13 cellular contexts compared by ENCODE assay signal in the genomic region with DNA sequence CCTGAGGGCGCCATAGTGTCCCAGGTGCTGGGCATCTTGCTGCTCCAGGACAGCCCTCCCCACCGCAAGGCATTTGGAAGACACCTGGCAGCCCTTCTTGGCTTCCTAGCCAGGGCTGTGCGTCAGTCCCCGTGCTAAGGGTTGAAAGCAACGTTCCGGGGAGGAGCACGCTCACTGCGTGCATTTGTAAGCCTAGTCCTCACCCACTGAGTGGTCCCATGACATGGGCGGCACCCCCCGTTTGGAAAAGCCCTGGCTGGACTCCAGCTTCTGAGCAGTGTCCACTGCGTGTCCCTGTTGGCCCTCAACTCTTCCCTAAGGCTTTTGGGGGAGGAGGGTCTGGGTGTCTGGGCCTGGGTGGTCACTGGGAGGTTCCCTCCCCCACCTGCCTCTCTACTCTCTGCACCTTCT.
DNase-seq lines count a peak whose midpoint lies in the region; ATAC-seq and FAIRE-seq lines count a peak whose summit lies in the region.
"Had no signal": no experiment of that assay in that cellular context is flagged by ENCODE, and none has a peak within 500 bp of the region (broad histone marks: within the 10 kb centered on the region; RNA-seq: fewer than 3 reads in every experiment).

No MANE protein-coding gene starts in this region.

- DNase-seq in activated CD8-positive, alpha-beta memory T cell treated with anti-CD3 and anti-CD28 coated beads for 24 hours = peak; percentile 74
- no peak for DNase-seq in activated CD8-positive, alpha-beta memory T cell treated with anti-CD3 and anti-CD28 coated beads, Interleukin-2, amount 50 U/mL, for 4 hours
- DNase-seq in activated CD8-positive, alpha-beta memory T cell treated with anti-CD3 and anti-CD28 coated beads, Interleukin-2, amount 10 ng/mL, durations not matched to agents 7 days and 5 days = peak; percentile 38
- no peak for DNase-seq in effector memory CD8-positive, alpha-beta T cell
- no peak for DNase-seq in GM19239 (ENCODE audit: insufficient read length, low spot score)
- no peak for DNase-seq in NCI-H526 (lab: John Stamatoyannopoulos, UW)
- DNase-seq: aorta, cortex of kidney, NCI-H1417 treated with DMSO at 0.1 percent for 48 hours, NCI-H345, SJCRH30 had no signal

- H3K27me3 Mint-ChIP-seq in activated CD8-positive, alpha-beta memory T cell treated with anti-CD3 and anti-CD28 coated beads, Interleukin-2, amount 10 ng/mL, durations not matched to agents 7 days and 5 days = no peaks in the 10 kb centered on the region
- H3K27me3 Mint-ChIP-seq in effector memory CD8-positive, alpha-beta T cell = no peaks in the 10 kb centered on the region
- no peaks in the 10 kb centered on the region for H3K27me3 Mint-ChIP-seq in stimulated activated memory B cell treated with anti-CD40 and anti-IgM and Interleukin-4, amounts not matched to agents 10 μg/mL and 1 μg/mL and 100 μg/mL, for 72 hours

- peak overlapping the region; percentile 85 for H3K27ac Mint-ChIP-seq in activated CD8-positive, alpha-beta memory T cell treated with anti-CD3 and anti-CD28 coated beads, Interleukin-2, amount 10 ng/mL, durations not matched to agents 7 days and 5 days
- H3K27ac Mint-ChIP-seq in effector memory CD8-positive, alpha-beta T cell = peak overlapping the region; percentile 92 to 96
- peak overlapping the region; percentile 82 for H3K27ac Mint-ChIP-seq in stimulated activated memory B cell treated with anti-CD40 and anti-IgM and Interleukin-4, amounts not matched to agents 10 μg/mL and 1 μg/mL and 100 μg/mL, for 72 hours

- FAIRE-seq in GM19239 (lab: Jason Lieb, UNC) = no peak

- no peaks in the 10 kb centered on the region for H3K9me3 Mint-ChIP-seq in activated CD8-positive, alpha-beta memory T cell treated with anti-CD3 and anti-CD28 coated beads, Interleukin-2, amount 10 ng/mL, durations not matched to agents 7 days and 5 days (ENCODE audit: low read depth)
- no peaks in the 10 kb centered on the region for H3K9me3 Mint-ChIP-seq in effector memory CD8-positive, alpha-beta T cell
- no peaks in the 10 kb centered on the region for H3K9me3 Mint-ChIP-seq in stimulated activated memory B cell treated with anti-CD40 and anti-IgM and Interleukin-4, amounts not matched to agents 10 μg/mL and 1 μg/mL and 100 μg/mL, for 72 hours

- H3K4me3 Mint-ChIP-seq in activated CD8-positive, alpha-beta memory T cell treated with anti-CD3 and anti-CD28 coated beads, Interleukin-2, amount 10 ng/mL, durations not matched to agents 7 days and 5 days = no peak overlapping the region
- peak overlapping the region; percentile 62 to 69 for H3K4me3 Mint-ChIP-seq in effector memory CD8-positive, alpha-beta T cell
- no peak overlapping the region for H3K4me3 Mint-ChIP-seq in stimulated activated memory B cell treated with anti-CD40 and anti-IgM and Interleukin-4, amounts not matched to agents 10 μg/mL and 1 μg/mL and 100 μg/mL, for 72 hours

- peaks cover 67% of the 10 kb centered on the region for H3K4me1 Mint-ChIP-seq in activated CD8-positive, alpha-beta memory T cell treated with anti-CD3 and anti-CD28 coated beads, Interleukin-2, amount 10 ng/mL, durations not matched to agents 7 days and 5 days
- peaks cover 53 to 64% of the 10 kb centered on the region in 2 donors for H3K4me1 Mint-ChIP-seq in effector memory CD8-positive, alpha-beta T cell (ENCODE audit: low read depth in 2 of 2)
- H3K4me1 Mint-ChIP-seq in stimulated activated memory B cell treated with anti-CD40 and anti-IgM and Interleukin-4, amounts not matched to agents 10 μg/mL and 1 μg/mL and 100 μg/mL, for 72 hours = peaks cover 69% of the 10 kb centered on the region

- CTCF ChIA-PET in activated CD8-positive, alpha-beta memory T cell treated with anti-CD3 and anti-CD28 coated beads, Interleukin-2, amount 10 ng/mL, durations not matched to agents 7 days and 5 days (lab: Charles Lee) = interaction anchor here (1.0 to 12.4 kb wide), 7 partner anchors 10 to 207 kb away, joined by 3 to 208 read pairs (median 6); no protein-coding TSS in a partner anchor

- no peak for ATAC-seq in activated CD8-positive, alpha-beta memory T cell treated with anti-CD3 and anti-CD28 coated beads, Interleukin-2, amount 10 ng/mL, durations not matched to agents 7 days and 5 days
- no peak for ATAC-seq in effector memory CD8-positive, alpha-beta T cell (replicated peaks)
- no peak for ATAC-seq in stimulated activated memory B cell treated with anti-CD40 and anti-IgM and Interleukin-4, amounts not matched to agents 10 μg/mL and 1 μg/mL and 100 μg/mL, for 72 hours
- no peak for ATAC-seq in GM19351 (IDR thresholded peaks at IDR 0.05; ENCODE audit: unreplicated experiment)

- peaks cover 31% of the 10 kb centered on the region for H3K36me3 Mint-ChIP-seq in activated CD8-positive, alpha-beta memory T cell treated with anti-CD3 and anti-CD28 coated beads, Interleukin-2, amount 10 ng/mL, durations not matched to agents 7 days and 5 days
- peaks cover 49% of the 10 kb centered on the region for H3K36me3 Mint-ChIP-seq in effector memory CD8-positive, alpha-beta T cell (ENCODE audit: insufficient read depth)
- H3K36me3 Mint-ChIP-seq in stimulated activated memory B cell treated with anti-CD40 and anti-IgM and Interleukin-4, amounts not matched to agents 10 μg/mL and 1 μg/mL and 100 μg/mL, for 72 hours = peaks cover 25% of the 10 kb centered on the region

Comparison
In these comparisons a context has a peak if more than half of its experiments do, and no peak if none do; other contexts are left out.
1. DNase-seq: peak in activated CD8-positive, alpha-beta memory T cell treated with anti-CD3 and anti-CD28 coated beads for 24 hours (single experiment) and activated CD8-positive, alpha-beta memory T cell treated with anti-CD3 and anti-CD28 coated beads, Interleukin-2, amount 10 ng/mL, durations not matched to agents 7 days and 5 days (single experiment); none in activated CD8-positive, alpha-beta memory T cell treated with anti-CD3 and anti-CD28 coated beads, Interleukin-2, amount 50 U/mL, for 4 hours (single experiment), effector memory CD8-positive, alpha-beta T cell (0 of 3), GM19239 (single experiment) and NCI-H526 (0 of 2).
2. H3K4me3 Mint-ChIP-seq: peak in effector memory CD8-positive, alpha-beta T cell (2 of 2); none in activated CD8-positive, alpha-beta memory T cell treated with anti-CD3 and anti-CD28 coated beads, Interleukin-2, amount 10 ng/mL, durations not matched to agents 7 days and 5 days (single experiment) and stimulated activated memory B cell treated with anti-CD40 and anti-IgM and Interleukin-4, amounts not matched to agents 10 μg/mL and 1 μg/mL and 100 μg/mL, for 72 hours (single experiment).
3. Peak in every context shown above with its lines, with median percentiles within 50 percentile points of each other: H3K27ac Mint-ChIP-seq.